Comparison of ENCODE assay signal across 9 cellular contexts in the genomic region with DNA sequence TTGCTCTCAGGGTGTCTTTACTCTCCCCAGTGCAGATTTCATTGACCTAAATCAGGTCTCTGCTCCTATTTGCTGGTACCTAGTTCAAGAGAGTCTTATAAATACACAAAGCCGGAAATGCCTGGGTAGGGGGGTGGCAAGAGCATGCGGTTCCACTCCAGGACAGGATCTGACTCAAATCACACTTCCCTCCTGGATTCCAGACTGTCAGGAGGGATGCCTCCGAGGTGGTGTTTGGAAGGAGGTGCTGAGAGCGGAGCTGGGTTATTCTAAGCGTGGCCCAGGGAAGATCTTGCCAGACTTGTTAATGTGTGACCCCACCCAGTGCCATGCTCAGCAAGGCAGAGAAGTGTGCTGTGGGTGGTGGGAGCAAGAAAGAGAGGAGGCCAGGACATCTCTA. TPM values are rescaled to one million over a fixed set of nuclear protein-coding genes. Genes with fewer than 3 reads are reported as not detected.
DNase-seq lines count a peak whose midpoint lies in the region; ATAC-seq and TF ChIP-seq lines count a peak whose summit lies in the region.
"Had no signal": no experiment of that assay in that cellular context is flagged by ENCODE, and none has a peak within 500 bp of the region (broad histone marks: within the 10 kb centered on the region; RNA-seq: fewer than 3 reads in every experiment).

No MANE protein-coding gene starts in this region.

- H3K36me3 Mint-ChIP-seq in endodermal cell (ENCODE audit: low read depth): peaks cover 37% of the 10 kb centered on the region
- H3K36me3 Mint-ChIP-seq: memory B cell had no signal

- peak overlapping the region; percentile 42 for H3K4me2 ChIP-seq in BLaER1

- H4K20me1 ChIP-seq in BLaER1: no peaks in the 10 kb centered on the region

- peaks cover 67% of the 10 kb centered on the region for H3K4me1 Mint-ChIP-seq in endodermal cell

- no peak for ATAC-seq in HG03469 (IDR thresholded peaks at IDR 0.05; ENCODE audit: unreplicated experiment)
- no peak for ATAC-seq in HG02588 (IDR thresholded peaks at IDR 0.05; ENCODE audit: unreplicated experiment)

- no peak for TF ChIP-seq CTCF in endodermal cell (conservative IDR thresholded peaks at IDR 0.05)

- peak overlapping the region; percentile 37 for H3K4me3 Mint-ChIP-seq in endodermal cell
- H3K4me3 Mint-ChIP-seq: memory B cell had no signal

- H3K36me3 ChIP-seq in BLaER1 (no peaks in the 10 kb centered on the region), HUES64 (ENCODE audit: insufficient read depth, low read length) (no peaks in the 10 kb centered on the region), endodermal cell (ENCODE audit: control insufficient read depth, insufficient read depth, low read length) (peaks cover 13% of the 10 kb centered on the region)

- WGBS in HUES64: 35% methylated on average over 5 of the region's 5 CpGs
- 35 to 39% methylated on average over 4 to 5 of the region's 5 CpGs for WGBS in endodermal cell (ENCODE audit: insufficient coverage in 1 of 2, insufficient read length in 1 of 2), 2 experiments

- peak; percentile 91 for DNase-seq in endodermal cell
- DNase-seq in lung microvascular endothelial cell (ENCODE audit: low read depth in 2 of 2): peak; percentile 48 to 82
- no peak for DNase-seq in activated CD8-positive, alpha-beta memory T cell treated with anti-CD3 and anti-CD28 coated beads, Interleukin-2, amount 50 U/mL, for 48 hours
- DNase-seq in stimulated activated CD4-positive, alpha-beta T cell treated with anti-CD3 and anti-CD28 coated beads, Interleukin-15, amount 100 ng/mL, for 24 hours: no peak

- H3K27me3 ChIP-seq in BLaER1 (no peaks in the 10 kb centered on the region), HUES64 (ENCODE audit: insufficient read depth, low read length) (no peaks in the 10 kb centered on the region), endodermal cell (ENCODE audit: control insufficient read depth, insufficient read depth, low read length, poor library complexity, severe bottlenecking) (no peaks in the 10 kb centered on the region)

- H3K27ac Mint-ChIP-seq in endodermal cell: peak overlapping the region; percentile 71
- H3K27ac Mint-ChIP-seq: memory B cell had no signal

- H3K27ac ChIP-seq in BLaER1 (no peak overlapping the region), HUES64 (ENCODE audit: low read depth, low read length) (peak overlapping the region; percentile 70; the same call in 1 of the 2 replicates), endodermal cell (ENCODE audit: low read depth, low read length) (peak overlapping the region; percentile 16)

- no peaks in the 10 kb centered on the region for H3K27me3 Mint-ChIP-seq in endodermal cell (ENCODE audit: insufficient read depth)

- peaks cover 17% of the 10 kb centered on the region for H3K9me3 Mint-ChIP-seq in endodermal cell

- H3K4me1 ChIP-seq in BLaER1: peaks cover 15% of the 10 kb centered on the region
- peaks cover 26% of the 10 kb centered on the region for H3K4me1 ChIP-seq in HUES64 (ENCODE audit: insufficient read depth, low read length)
- H3K4me1 ChIP-seq in endodermal cell (ENCODE audit: control insufficient read depth, insufficient read depth, low read length): peaks cover 29% of the 10 kb centered on the region

- no peaks in the 10 kb centered on the region for H3K9me3 ChIP-seq in BLaER1
- no peaks in the 10 kb centered on the region for H3K9me3 ChIP-seq in HUES64 (ENCODE audit: insufficient read depth, low read depth, low read length)
- H3K9me3 ChIP-seq in endodermal cell (ENCODE audit: control insufficient read depth, low read length): no peaks in the 10 kb centered on the region

- no peak overlapping the region for H3K4me3 ChIP-seq in BLaER1
- H3K4me3 ChIP-seq in HUES64 (ENCODE audit: low read length): peak overlapping the region; percentile 7; the same call in 1 of the 2 replicates
- H3K4me3 ChIP-seq in endodermal cell (ENCODE audit: low read length): peak overlapping the region; percentile 74

- no peak overlapping the region for H3K9ac ChIP-seq in BLaER1
- H3K9ac ChIP-seq in HUES64 (ENCODE audit: low read depth, low read length): no peak overlapping the region; the same call in 1 of the 2 replicates
- peak overlapping the region; percentile 6 for H3K9ac ChIP-seq in endodermal cell (ENCODE audit: extremely low read depth, low read length, poor library complexity, severe bottlenecking)

RNA-seq across cellular contexts. Expression of gene B4GALNT3, which starts 49.8 kb away (rescaled TPM):
- 8.0 TPM for polyA plus RNA-seq in HUES64 (2013, experiment 1 of 2)
- polyA plus RNA-seq in HUES64 (2013, experiment 2 of 2): 10.1 TPM
- total RNA-seq in endodermal cell (100 to 1,000 TPM in 1 of 2 donors, 10 to 100 TPM in 1; 61.5 to 155 TPM), lung microvascular endothelial cell (under 0.01 TPM in 1 of 2 replicates, not detected in the other)
- 13.3 TPM for polyA plus RNA-seq in endodermal cell (2013, experiment 1 of 2)
- 15.9 TPM for polyA plus RNA-seq in endodermal cell (2013, experiment 2 of 2)

Comparison
In these comparisons a context has a peak if more than half of its experiments do, and no peak if none do; other contexts are left out.
1. DNase-seq: peak in endodermal cell (single experiment) and lung microvascular endothelial cell (2 of 2); none in activated CD8-positive, alpha-beta memory T cell treated with anti-CD3 and anti-CD28 coated beads, Interleukin-2, amount 50 U/mL, for 48 hours (single experiment) and stimulated activated CD4-positive, alpha-beta T cell treated with anti-CD3 and anti-CD28 coated beads, Interleukin-15, amount 100 ng/mL, for 24 hours (single experiment).
2. RNA of gene B4GALNT3, which starts 49.8 kb away (total RNA-seq): 61.5 to 155 TPM in endodermal cell; under 0.01 TPM in lung microvascular endothelial cell; every median in the first group is over 10 times any median in the second.